In genomic region chr11:17207317-17208256, GRCh38 we compare ENCODE assay signal across 8 cellular contexts. TPM values are rescaled to one million over a fixed set of nuclear protein-coding genes. Genes with fewer than 3 reads are reported as not detected.
DNase-seq lines count a peak whose midpoint lies in the region; ATAC-seq and TF ChIP-seq lines count a peak whose summit lies in the region.

PIK3C2A (minus strand) TSS chr11:17207986; CDS start chr11:17169741, 38,245 bp downstream.

- H3K4me1 ChIP-seq in heart right ventricle: peaks cover 3 to 55% (median 35%) of the 10 kb centered on the region in 9 donors
- peaks cover 26 to 41% (median 31%) of the 10 kb centered on the region in 4 donors for H3K4me1 ChIP-seq in upper lobe of left lung

- H3K4me3 ChIP-seq in heart right ventricle: peak within 1 kb of the TSS; percentile 77 to 96 (median 92)
- H3K4me3 ChIP-seq in upper lobe of left lung: peak within 1 kb of the TSS; percentile 67 to 88 (median 74)

- TF ChIP-seq EP300 in upper lobe of left lung (IDR thresholded peaks at IDR 0.05): peak in 1 of 4 donors; percentile 64

- TF ChIP-seq POLR2A in upper lobe of left lung (IDR thresholded peaks at IDR 0.05): peak; percentile 23 to 99 (median 95)

- H3K36me3 ChIP-seq in heart right ventricle: peaks cover 0 to 20% (median 0%) of the 10 kb centered on the region in 9 donors
- H3K36me3 ChIP-seq in upper lobe of left lung: peaks cover 0 to 13% (median 0%) of the 10 kb centered on the region in 4 donors

- no peaks in the 10 kb centered on the region for H3K9me3 ChIP-seq in heart right ventricle
- H3K9me3 ChIP-seq in upper lobe of left lung: no peaks in the 10 kb centered on the region

- TF ChIP-seq CTCF in heart right ventricle (IDR thresholded peaks at IDR 0.05): no peak
- TF ChIP-seq CTCF in upper lobe of left lung (IDR thresholded peaks at IDR 0.05): peak in 2 of 6 experiments; percentile 5 to 8

- WGBS in heart right ventricle, 2 donors: 0 to 1% methylated on average over 70 to 72 of the region's 72 CpGs
- WGBS in upper lobe of left lung, 2 donors: 0 to 1% methylated on average over 13 to 41 of the region's 72 CpGs

- H3K27ac ChIP-seq in heart right ventricle (peak within 1 kb of the TSS; percentile 91 to 98 (median 96)), upper lobe of left lung (peak within 1 kb of the TSS; percentile 92 to 99 (median 98))

- H3K27me3 ChIP-seq in heart right ventricle (no peaks in the 10 kb centered on the region), upper lobe of left lung (no peaks in the 10 kb centered on the region)

- DNase-seq in NCI-H1694 (lab: John Stamatoyannopoulos, UW): peak; percentile 60
- peak; percentile 91 for DNase-seq in amniotic epithelial cell (ENCODE audit: low read depth)
- DNase-seq in heart right ventricle: peak; percentile 97
- peak; percentile 99 for DNase-seq in posterior vena cava (ENCODE audit: low spot score)
- DNase-seq in upper lobe of left lung: peak; percentile 98 to 99

- intact Hi-C loops in T-helper 1 cell treated with Interleukin-12 subunit alpha and Interleukin-12 subunit beta and Interleukin-4 antibody, amounts not matched to agents 30 ng/mL and 1 ng/mL, for 36 hours (cut with micrococcal nuclease): loop anchor here (1.0 to 10.0 kb wide), 13 partner anchors 23 to 1910 kb away; partner anchors contain the start of genes C11orf58, LDHA, NUCB2 and RPS13
- intact Hi-C loops in heart right ventricle (cut with DNase I) (loop anchor here in 4 of 10 donors (1.0 to 5.0 kb wide), 4 partner anchors 45 to 130 kb away; partner anchors contain the start of genes RPS13 (in 4 of the 4) and NUCB2 (in 1 of the 4)), posterior vena cava (cut with DNase I) (no loop called here)

- ATAC-seq in GM18498 (IDR thresholded peaks at IDR 0.05; ENCODE audit: unreplicated experiment) (peak; percentile 98), HG02885 (IDR thresholded peaks at IDR 0.05; ENCODE audit: poor library complexity, unreplicated experiment) (peak; percentile 97), heart right ventricle (peak; percentile 95 to 98 (median 98)), upper lobe of left lung (ENCODE audit: low FRiP score in 2 of 2) (peak; percentile 97 to 98)

RNA-seq across cellular contexts. Expression of gene PIK3C2A, which starts in this region (rescaled TPM):
- total RNA-seq in T-helper 1 cell treated with Interleukin-12 subunit alpha and Interleukin-12 subunit beta and Interleukin-4 antibody, amounts not matched to agents 30 ng/mL and 1 ng/mL, for 36 hours: 22.7 and 25.1 TPM in 2 replicates
- total RNA-seq in heart right ventricle (10 to 100 TPM; 29.9 to 43.7 (median 32.7) TPM), posterior vena cava (10 to 100 TPM; 75.9 to 82.0 TPM), upper lobe of left lung (10 to 100 TPM; 41.0 to 90.2 (median 72.9) TPM)
- polyA plus RNA-seq in heart right ventricle: 10 to 100 TPM in 1 of 2 donors, 1 to 10 TPM in 1; 6.7 to 17.9 TPM

Comparison
In these comparisons a context has a peak if more than half of its experiments do, and no peak if none do; other contexts are left out.
1. Peak in every context shown above with its lines: DNase-seq, ATAC-seq, H3K4me3 ChIP-seq and H3K27ac ChIP-seq.